ENCODE assay signal across 1 cellular context in the genomic region with DNA sequence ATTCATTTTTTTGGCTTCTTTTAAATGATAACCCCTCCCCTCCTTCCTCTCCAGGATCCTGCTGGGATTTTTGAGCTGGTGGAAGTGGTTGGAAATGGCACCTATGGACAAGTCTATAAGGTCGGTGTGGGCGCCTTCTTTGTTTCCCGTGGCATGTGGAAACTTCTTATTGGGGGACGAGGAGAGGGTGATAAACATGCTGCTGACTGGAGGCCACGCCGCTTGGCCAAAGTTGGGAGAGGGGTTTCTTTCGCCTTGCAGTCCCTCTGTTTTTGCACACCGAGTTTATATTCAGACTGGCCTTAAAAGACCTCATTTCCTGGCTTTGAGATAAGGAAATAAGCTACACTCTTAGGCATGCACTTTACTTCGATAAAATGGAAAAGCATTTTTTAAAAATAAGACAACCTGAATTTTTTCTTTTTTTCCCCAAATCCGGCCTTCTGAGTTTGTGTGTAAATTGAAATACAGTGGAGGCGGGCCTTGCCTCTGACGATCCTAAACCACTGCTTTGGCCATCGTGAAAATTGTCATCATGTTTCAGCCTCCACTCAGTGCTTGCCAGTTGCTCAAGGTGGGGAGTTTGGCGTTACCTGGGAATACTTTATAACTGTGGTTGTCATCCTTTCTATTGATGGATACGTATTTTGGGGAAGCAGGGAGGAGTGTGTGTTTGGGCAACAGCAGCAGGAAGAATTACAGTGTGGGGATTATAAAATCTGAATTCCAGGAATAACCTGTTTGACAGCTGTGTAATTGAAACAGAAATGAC.
TF ChIP-seq lines count a peak whose summit lies in the region.

No MANE protein-coding gene starts in this region.

TF ChIP-seq in K562, 482 proteins besides CTCF, POLR2A, EP300 and RAD21 (continued from another document):
- TF ChIP-seq, protein P1, sequence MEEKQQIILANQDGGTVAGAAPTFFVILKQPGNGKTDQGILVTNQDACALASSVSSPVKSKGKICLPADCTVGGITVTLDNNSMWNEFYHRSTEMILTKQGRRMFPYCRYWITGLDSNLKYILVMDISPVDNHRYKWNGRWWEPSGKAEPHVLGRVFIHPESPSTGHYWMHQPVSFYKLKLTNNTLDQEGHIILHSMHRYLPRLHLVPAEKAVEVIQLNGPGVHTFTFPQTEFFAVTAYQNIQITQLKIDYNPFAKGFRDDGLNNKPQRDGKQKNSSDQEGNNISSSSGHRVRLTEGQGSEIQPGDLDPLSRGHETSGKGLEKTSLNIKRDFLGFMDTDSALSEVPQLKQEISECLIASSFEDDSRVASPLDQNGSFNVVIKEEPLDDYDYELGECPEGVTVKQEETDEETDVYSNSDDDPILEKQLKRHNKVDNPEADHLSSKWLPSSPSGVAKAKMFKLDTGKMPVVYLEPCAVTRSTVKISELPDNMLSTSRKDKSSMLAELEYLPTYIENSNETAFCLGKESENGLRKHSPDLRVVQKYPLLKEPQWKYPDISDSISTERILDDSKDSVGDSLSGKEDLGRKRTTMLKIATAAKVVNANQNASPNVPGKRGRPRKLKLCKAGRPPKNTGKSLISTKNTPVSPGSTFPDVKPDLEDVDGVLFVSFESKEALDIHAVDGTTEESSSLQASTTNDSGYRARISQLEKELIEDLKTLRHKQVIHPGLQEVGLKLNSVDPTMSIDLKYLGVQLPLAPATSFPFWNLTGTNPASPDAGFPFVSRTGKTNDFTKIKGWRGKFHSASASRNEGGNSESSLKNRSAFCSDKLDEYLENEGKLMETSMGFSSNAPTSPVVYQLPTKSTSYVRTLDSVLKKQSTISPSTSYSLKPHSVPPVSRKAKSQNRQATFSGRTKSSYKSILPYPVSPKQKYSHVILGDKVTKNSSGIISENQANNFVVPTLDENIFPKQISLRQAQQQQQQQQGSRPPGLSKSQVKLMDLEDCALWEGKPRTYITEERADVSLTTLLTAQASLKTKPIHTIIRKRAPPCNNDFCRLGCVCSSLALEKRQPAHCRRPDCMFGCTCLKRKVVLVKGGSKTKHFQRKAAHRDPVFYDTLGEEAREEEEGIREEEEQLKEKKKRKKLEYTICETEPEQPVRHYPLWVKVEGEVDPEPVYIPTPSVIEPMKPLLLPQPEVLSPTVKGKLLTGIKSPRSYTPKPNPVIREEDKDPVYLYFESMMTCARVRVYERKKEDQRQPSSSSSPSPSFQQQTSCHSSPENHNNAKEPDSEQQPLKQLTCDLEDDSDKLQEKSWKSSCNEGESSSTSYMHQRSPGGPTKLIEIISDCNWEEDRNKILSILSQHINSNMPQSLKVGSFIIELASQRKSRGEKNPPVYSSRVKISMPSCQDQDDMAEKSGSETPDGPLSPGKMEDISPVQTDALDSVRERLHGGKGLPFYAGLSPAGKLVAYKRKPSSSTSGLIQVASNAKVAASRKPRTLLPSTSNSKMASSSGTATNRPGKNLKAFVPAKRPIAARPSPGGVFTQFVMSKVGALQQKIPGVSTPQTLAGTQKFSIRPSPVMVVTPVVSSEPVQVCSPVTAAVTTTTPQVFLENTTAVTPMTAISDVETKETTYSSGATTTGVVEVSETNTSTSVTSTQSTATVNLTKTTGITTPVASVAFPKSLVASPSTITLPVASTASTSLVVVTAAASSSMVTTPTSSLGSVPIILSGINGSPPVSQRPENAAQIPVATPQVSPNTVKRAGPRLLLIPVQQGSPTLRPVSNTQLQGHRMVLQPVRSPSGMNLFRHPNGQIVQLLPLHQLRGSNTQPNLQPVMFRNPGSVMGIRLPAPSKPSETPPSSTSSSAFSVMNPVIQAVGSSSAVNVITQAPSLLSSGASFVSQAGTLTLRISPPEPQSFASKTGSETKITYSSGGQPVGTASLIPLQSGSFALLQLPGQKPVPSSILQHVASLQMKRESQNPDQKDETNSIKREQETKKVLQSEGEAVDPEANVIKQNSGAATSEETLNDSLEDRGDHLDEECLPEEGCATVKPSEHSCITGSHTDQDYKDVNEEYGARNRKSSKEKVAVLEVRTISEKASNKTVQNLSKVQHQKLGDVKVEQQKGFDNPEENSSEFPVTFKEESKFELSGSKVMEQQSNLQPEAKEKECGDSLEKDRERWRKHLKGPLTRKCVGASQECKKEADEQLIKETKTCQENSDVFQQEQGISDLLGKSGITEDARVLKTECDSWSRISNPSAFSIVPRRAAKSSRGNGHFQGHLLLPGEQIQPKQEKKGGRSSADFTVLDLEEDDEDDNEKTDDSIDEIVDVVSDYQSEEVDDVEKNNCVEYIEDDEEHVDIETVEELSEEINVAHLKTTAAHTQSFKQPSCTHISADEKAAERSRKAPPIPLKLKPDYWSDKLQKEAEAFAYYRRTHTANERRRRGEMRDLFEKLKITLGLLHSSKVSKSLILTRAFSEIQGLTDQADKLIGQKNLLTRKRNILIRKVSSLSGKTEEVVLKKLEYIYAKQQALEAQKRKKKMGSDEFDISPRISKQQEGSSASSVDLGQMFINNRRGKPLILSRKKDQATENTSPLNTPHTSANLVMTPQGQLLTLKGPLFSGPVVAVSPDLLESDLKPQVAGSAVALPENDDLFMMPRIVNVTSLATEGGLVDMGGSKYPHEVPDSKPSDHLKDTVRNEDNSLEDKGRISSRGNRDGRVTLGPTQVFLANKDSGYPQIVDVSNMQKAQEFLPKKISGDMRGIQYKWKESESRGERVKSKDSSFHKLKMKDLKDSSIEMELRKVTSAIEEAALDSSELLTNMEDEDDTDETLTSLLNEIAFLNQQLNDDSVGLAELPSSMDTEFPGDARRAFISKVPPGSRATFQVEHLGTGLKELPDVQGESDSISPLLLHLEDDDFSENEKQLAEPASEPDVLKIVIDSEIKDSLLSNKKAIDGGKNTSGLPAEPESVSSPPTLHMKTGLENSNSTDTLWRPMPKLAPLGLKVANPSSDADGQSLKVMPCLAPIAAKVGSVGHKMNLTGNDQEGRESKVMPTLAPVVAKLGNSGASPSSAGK (IDR thresholded peaks at IDR 0.05): peak; percentile 26; the same call in 1 of the 2 replicates
- no peak for TF ChIP-seq FOS (IDR thresholded peaks at IDR 0.05; ENCODE audit: extremely low read depth, insufficient read length)
- TF ChIP-seq TBP (optimal IDR thresholded peaks at IDR 0.05; ENCODE audit: low read depth, low read length): peak; percentile 25
- TF ChIP-seq HDAC2 (IDR thresholded peaks at IDR 0.05): 0 out of 2 replicates have a peak, but pooled peaks have one; percentile 20
- 0 out of 2 replicates have a peak, but pooled peaks have one; percentile 3 for TF ChIP-seq SMARCC2 (IDR thresholded peaks at IDR 0.05; ENCODE audit: low read depth)
- no peak for TF ChIP-seq ZNF436 (CRISPR knock-in tag; IDR thresholded peaks at IDR 0.05)
- TF ChIP-seq SIN3A (IDR thresholded peaks at IDR 0.05; ENCODE audit: borderline replicate concordance in 2 of 2, control insufficient read depth in 1 of 2, low read depth in 2 of 2, low read length in 2 of 2): peak in 1 of 2 experiments; percentile 28; a peak in 1 of 4 replicates
- peak; percentile 13; the same call in 1 of the 2 replicates for TF ChIP-seq L3MBTL2 (IDR thresholded peaks at IDR 0.05)
- no peak for TF ChIP-seq NBN (IDR thresholded peaks at IDR 0.05; ENCODE audit: low read depth)
- no peak for TF ChIP-seq TEAD2 (tag; IDR thresholded peaks at IDR 0.05)
- TF ChIP-seq COPS2 (conservative IDR thresholded peaks at IDR 0.05): no peak
- TF ChIP-seq, protein P2, sequence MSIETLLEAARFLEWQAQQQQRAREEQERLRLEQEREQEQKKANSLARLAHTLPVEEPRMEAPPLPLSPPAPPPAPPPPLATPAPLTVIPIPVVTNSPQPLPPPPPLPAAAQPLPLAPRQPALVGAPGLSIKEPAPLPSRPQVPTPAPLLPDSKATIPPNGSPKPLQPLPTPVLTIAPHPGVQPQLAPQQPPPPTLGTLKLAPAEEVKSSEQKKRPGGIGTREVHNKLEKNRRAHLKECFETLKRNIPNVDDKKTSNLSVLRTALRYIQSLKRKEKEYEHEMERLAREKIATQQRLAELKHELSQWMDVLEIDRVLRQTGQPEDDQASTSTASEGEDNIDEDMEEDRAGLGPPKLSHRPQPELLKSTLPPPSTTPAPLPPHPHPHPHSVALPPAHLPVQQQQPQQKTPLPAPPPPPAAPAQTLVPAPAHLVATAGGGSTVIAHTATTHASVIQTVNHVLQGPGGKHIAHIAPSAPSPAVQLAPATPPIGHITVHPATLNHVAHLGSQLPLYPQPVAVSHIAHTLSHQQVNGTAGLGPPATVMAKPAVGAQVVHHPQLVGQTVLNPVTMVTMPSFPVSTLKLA (conservative IDR thresholded peaks at IDR 0.05): peak; percentile 29 to 68; a peak in 2 of 4 replicates
- TF ChIP-seq HLTF (IDR thresholded peaks at IDR 0.05): no peak
